11 cellular contexts compared by ENCODE assay signal in genomic region chr10:43879162-43879561, GRCh38.
"Had no signal": no experiment of that assay in that cellular context is flagged by ENCODE, and none has a peak within 500 bp of the region (broad histone marks: within the 10 kb centered on the region; RNA-seq: fewer than 3 reads in every experiment).

No MANE protein-coding gene starts in this region.

- H3K4me1 ChIP-seq: prostate gland, SJCRH30, transverse colon had no signal

- H3K27ac ChIP-seq: cardiac muscle cell, neutrophil, prostate gland, SJCRH30, transverse colon had no signal

- H3K9me3 ChIP-seq: neutrophil, prostate gland, SJCRH30, transverse colon had no signal

- H3K4me3 ChIP-seq: cardiac muscle cell, prostate gland, SJCRH30, transverse colon had no signal

- ATAC-seq: naive thymus-derived CD4-positive, alpha-beta T cell had no signal

- DNase-seq: activated CD4-positive, alpha-beta memory T cell treated with anti-CD3 and anti-CD28 coated beads for 36 hours; activated CD4-positive, alpha-beta T cell treated with anti-CD3 and anti-CD28 coated beads for 1 hour; activated naive CD4-positive, alpha-beta T cell treated with Interleukin-2 at 50 U/mL for 16 hours; hippocampal formation; naive thymus-derived CD4-positive, alpha-beta T cell; SJCRH30; T-helper 9 cell; transverse colon had no signal

- H3K36me3 ChIP-seq: cardiac muscle cell, neutrophil, prostate gland, SJCRH30, transverse colon had no signal

- H3K27me3 ChIP-seq: cardiac muscle cell, SJCRH30, transverse colon had no signal
